ENCODE assay signal across 34 cellular contexts in genomic region chr13:20080377-20081164, GRCh38.
A peak's percentile ranks its signal among the peaks of the same experiment; 100 is the strongest.
DNase-seq lines count a peak whose midpoint lies in the region; ATAC-seq, FAIRE-seq and TF ChIP-seq lines count a peak whose summit lies in the region.
"Had no signal": no experiment of that assay in that cellular context is flagged by ENCODE, and none has a peak within 500 bp of the region (broad histone marks: within the 10 kb centered on the region; RNA-seq: fewer than 3 reads in every experiment).

No MANE protein-coding gene starts in this region.

- TF ChIP-seq POLR2A in GM12891 (IDR thresholded peaks at IDR 0.05; ENCODE audit: low read depth, low read length), result no peak
- TF ChIP-seq POLR2A in heart left ventricle (IDR thresholded peaks at IDR 0.05), result no peak
- TF ChIP-seq POLR2A in Peyer's patch (IDR thresholded peaks at IDR 0.05), result no peak

- 69 to 85% (median 76%) methylated on average over 7 of the region's 7 CpGs for WGBS in heart left ventricle, 4 donors

- H3K36me3 ChIP-seq in heart left ventricle, result peaks cover 0 to 77% (median 48%) of the 10 kb centered on the region in 9 donors
- H3K36me3 ChIP-seq in naive thymus-derived CD4-positive, alpha-beta T cell (ENCODE audit: control insufficient read depth in 2 of 3, insufficient read depth in 3 of 3, low read length in 3 of 3), result peaks cover 11 to 45% (median 21%) of the 10 kb centered on the region in 3 experiments
- H3K36me3 ChIP-seq in Peyer's patch, result peaks cover 0 to 56% (median 0%) of the 10 kb centered on the region in 3 donors

- DNase-seq in GM12891 (ENCODE audit: insufficient read length, low spot score) (no peak), NCI-H69 (lab: John Stamatoyannopoulos, UW) (peak; percentile 0), heart left ventricle (no peak), T-helper 2 cell (no peak), Peyer's patch (no peak)
- DNase-seq in naive thymus-derived CD4-positive, alpha-beta T cell, result no peak
- DNase-seq: activated CD4-positive, alpha-beta T cell treated with anti-CD3 and anti-CD28 coated beads for 4 hours; activated CD8-positive, alpha-beta memory T cell treated with anti-CD3 and anti-CD28 coated beads for 24 hours; activated gamma-delta T cell treated with Interleukin-2 at 50 U/mL for 16 hours; activated T-cell treated with anti-CD3 and anti-CD28 coated beads for 4 hours; body of pancreas; Calu3; cerebellar nuclear complex; DMS79; HCEC 1CT; islet precursor cell; MG63; midbrain; natural killer cell; NCI-H1105 treated with DMSO at 0.1 percent for 48 hours; NCI-H187 treated with DMSO at 0.1 percent for 48 hours; NCI-H226; retina; stimulated activated CD4-positive, alpha-beta T cell treated with anti-CD3 and anti-CD28 coated beads, Interleukin-1b, Interleukin-23, amount 100 ng/mL, for 48 hours; stimulated activated naive CD8-positive, alpha-beta T cell treated with anti-CD3 and anti-CD28 coated beads, Interleukin-15, Interleukin-2, amounts not matched to agents 100 U/mL and 50 U/mL, for 24 hours; T1000 had no signal

- FAIRE-seq in GM12891 (lab: Jason Lieb, UNC), result peak; percentile 35

- H3K9me3 Mint-ChIP-seq in naive thymus-derived CD4-positive, alpha-beta T cell, result no peaks in the 10 kb centered on the region
- no peaks in the 10 kb centered on the region for H3K9me3 Mint-ChIP-seq in activated T-helper 17 cell treated with anti-CD3 and anti-CD28 coated beads, Interleukin-2, amount 50 U/mL, for 72 hours
- H3K9me3 Mint-ChIP-seq: natural killer cell had no signal

- intact Hi-C loops in heart left ventricle (cut with DNase I), result no loop called here
- intact Hi-C loops in naive thymus-derived CD4-positive, alpha-beta T cell (cut with micrococcal nuclease), result no loop called here

- peaks cover 0 to 5% (median 0%) of the 10 kb centered on the region in 7 donors for H3K4me1 Mint-ChIP-seq in naive thymus-derived CD4-positive, alpha-beta T cell
- H3K4me1 Mint-ChIP-seq in activated T-helper 17 cell treated with anti-CD3 and anti-CD28 coated beads, Interleukin-2, amount 50 U/mL, for 72 hours, result no peaks in the 10 kb centered on the region
- H3K4me1 Mint-ChIP-seq: natural killer cell had no signal

- H3K4me3 ChIP-seq in heart left ventricle, result no peak overlapping the region
- H3K4me3 ChIP-seq in naive thymus-derived CD4-positive, alpha-beta T cell (ENCODE audit: low read length), result no peak overlapping the region
- H3K4me3 ChIP-seq in Peyer's patch, result no peak overlapping the region
- H3K4me3 ChIP-seq: body of pancreas, MG63, smooth muscle cell had no signal

- H3K36me3 Mint-ChIP-seq in naive thymus-derived CD4-positive, alpha-beta T cell, result peaks cover 0 to 27% (median 5%) of the 10 kb centered on the region in 5 donors
- H3K36me3 Mint-ChIP-seq in activated T-helper 17 cell treated with anti-CD3 and anti-CD28 coated beads, Interleukin-2, amount 50 U/mL, for 72 hours (ENCODE audit: low read depth), result peaks cover 86% of the 10 kb centered on the region
- H3K36me3 Mint-ChIP-seq: natural killer cell had no signal

- H3K4me3 Mint-ChIP-seq in naive thymus-derived CD4-positive, alpha-beta T cell, result no peak overlapping the region
- no peak overlapping the region for H3K4me3 Mint-ChIP-seq in activated T-helper 17 cell treated with anti-CD3 and anti-CD28 coated beads, Interleukin-2, amount 50 U/mL, for 72 hours
- H3K4me3 Mint-ChIP-seq: natural killer cell had no signal

- CTCF ChIA-PET in naive thymus-derived CD4-positive, alpha-beta T cell (lab: Charles Lee), result no interaction called here

- peak overlapping the region in 5 of 9 donors; percentile 25 to 59 (median 38) for H3K27ac Mint-ChIP-seq in naive thymus-derived CD4-positive, alpha-beta T cell
- H3K27ac Mint-ChIP-seq in activated T-helper 17 cell treated with anti-CD3 and anti-CD28 coated beads, Interleukin-2, amount 50 U/mL, for 72 hours, result no peak overlapping the region

- POLR2A ChIA-PET in naive thymus-derived CD4-positive, alpha-beta T cell (lab: Charles Lee), result interaction anchor here (0.6 kb wide), 1 partner anchor 159 kb away, joined by 4 read pairs; no protein-coding TSS in a partner anchor

- TF ChIP-seq CTCF in heart left ventricle (IDR thresholded peaks at IDR 0.05) (no peak), Peyer's patch (IDR thresholded peaks at IDR 0.05) (no peak)

- H3K27me3 ChIP-seq in heart left ventricle (no peaks in the 10 kb centered on the region), Peyer's patch (no peaks in the 10 kb centered on the region)
- no peaks in the 10 kb centered on the region for H3K27me3 ChIP-seq in naive thymus-derived CD4-positive, alpha-beta T cell (ENCODE audit: control insufficient read depth in 2 of 2, insufficient read depth in 2 of 2, low read length in 2 of 2)
- H3K27me3 ChIP-seq: body of pancreas, MG63 had no signal

- ATAC-seq in heart left ventricle (peak; percentile 92 to 96 (median 96)), GM21528 (IDR thresholded peaks at IDR 0.05; ENCODE audit: low FRiP score, unreplicated experiment) (no peak)
- no peak for ATAC-seq in naive thymus-derived CD4-positive, alpha-beta T cell
- no peak for ATAC-seq in activated T-helper 17 cell treated with anti-CD3 and anti-CD28 coated beads, Interleukin-2, amount 50 U/mL, for 72 hours (replicated peaks)
- ATAC-seq: body of pancreas; natural killer cell; Panc1; stimulated activated naive CD8-positive, alpha-beta T cell treated with anti-CD3 and anti-CD28 coated beads, Interleukin-15, Interleukin-2, amounts not matched to agents 100 U/mL and 50 U/mL, for 24 hours had no signal

- no peaks in the 10 kb centered on the region for H3K27me3 Mint-ChIP-seq in naive thymus-derived CD4-positive, alpha-beta T cell
- no peaks in the 10 kb centered on the region for H3K27me3 Mint-ChIP-seq in activated T-helper 17 cell treated with anti-CD3 and anti-CD28 coated beads, Interleukin-2, amount 50 U/mL, for 72 hours

- H3K27ac ChIP-seq in heart left ventricle (peak overlapping the region in 10 of 12 donors; percentile 4 to 79 (median 51)), Peyer's patch (no peak overlapping the region)
- H3K27ac ChIP-seq in naive thymus-derived CD4-positive, alpha-beta T cell (ENCODE audit: low read depth, low read length), result no peak overlapping the region
- H3K27ac ChIP-seq: body of pancreas, C4-2B, HL-60, KMS-11, VCaP had no signal

- H3K4me1 ChIP-seq in heart left ventricle, result peaks cover 0 to 19% (median 6%) of the 10 kb centered on the region in 12 donors
- no peaks in the 10 kb centered on the region for H3K4me1 ChIP-seq in naive thymus-derived CD4-positive, alpha-beta T cell (ENCODE audit: control insufficient read depth in 2 of 2, insufficient read depth in 2 of 2, low read length in 2 of 2)
- H3K4me1 ChIP-seq in Peyer's patch, result no peaks in the 10 kb centered on the region
- H3K4me1 ChIP-seq: body of pancreas had no signal

- no peaks in the 10 kb centered on the region for H3K9me3 ChIP-seq in heart left ventricle
- no peaks in the 10 kb centered on the region for H3K9me3 ChIP-seq in naive thymus-derived CD4-positive, alpha-beta T cell (ENCODE audit: control insufficient read depth in 2 of 3, low read length in 3 of 3)
- no peaks in the 10 kb centered on the region for H3K9me3 ChIP-seq in Peyer's patch
- H3K9me3 ChIP-seq: body of pancreas, MG63 had no signal

TF ChIP-seq in GM12891, 5 proteins besides CTCF, POLR2A, EP300 and RAD21:
- TF ChIP-seq POU2F2 (IDR thresholded peaks at IDR 0.05; ENCODE audit: low read depth, low read length) (no peak), SPI1 (IDR thresholded peaks at IDR 0.05; ENCODE audit: low read depth, low read length) (no peak), TAF1 (IDR thresholded peaks at IDR 0.05; ENCODE audit: low read depth, low read length) (no peak), POLR2AphosphoS5 (IDR thresholded peaks at IDR 0.05; ENCODE audit: low read depth, low read length) (no peak), PAX5 (IDR thresholded peaks at IDR 0.05; ENCODE audit: insufficient read depth, low read length, severe bottlenecking) (no peak)

Comparison
In these comparisons a context has a peak if more than half of its experiments do, and no peak if none do; other contexts are left out.
1. ATAC-seq: peak in heart left ventricle (4 of 4); none in naive thymus-derived CD4-positive, alpha-beta T cell (single experiment), activated T-helper 17 cell treated with anti-CD3 and anti-CD28 coated beads, Interleukin-2, amount 50 U/mL, for 72 hours (single experiment) and GM21528 (single experiment).
2. H3K27ac ChIP-seq: peak in heart left ventricle (10 of 12); none in naive thymus-derived CD4-positive, alpha-beta T cell (single experiment) and Peyer's patch (0 of 4).